Comparison of ENCODE assay signal across 13 cellular contexts in the genomic region with DNA sequence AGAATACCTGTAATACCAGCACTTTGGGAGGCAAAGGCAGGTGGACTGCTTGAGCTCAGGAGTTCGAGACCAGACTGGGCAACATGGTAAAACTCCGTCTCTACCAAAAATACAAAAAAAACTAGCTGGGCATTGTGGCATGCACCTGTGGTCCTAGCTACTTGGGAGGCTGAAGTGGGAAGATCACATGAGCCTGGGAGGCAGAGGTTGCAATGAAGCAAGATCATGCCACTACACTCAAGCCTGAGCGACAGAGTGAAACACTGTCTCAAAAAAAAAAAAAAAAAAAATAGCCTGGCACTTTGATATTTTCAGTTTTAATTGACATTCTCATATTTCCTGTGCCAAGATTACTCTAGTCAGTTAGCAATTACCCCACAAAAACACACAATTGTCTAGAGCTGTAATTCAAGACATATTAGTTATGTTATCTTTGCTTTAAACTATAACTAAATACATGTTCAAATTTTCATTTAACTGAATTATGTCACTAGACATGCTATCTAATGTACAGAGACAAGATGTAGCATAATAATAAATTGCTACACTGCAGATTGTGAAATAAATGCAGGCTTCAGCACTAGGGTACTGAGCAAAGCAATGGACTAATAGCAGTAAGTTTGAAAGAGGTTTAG.
DNase-seq lines count a peak whose midpoint lies in the region; ATAC-seq and TF ChIP-seq lines count a peak whose summit lies in the region.
"Had no signal": no experiment of that assay in that cellular context is flagged by ENCODE, and none has a peak within 500 bp of the region (broad histone marks: within the 10 kb centered on the region; RNA-seq: fewer than 3 reads in every experiment).

No MANE protein-coding gene starts in this region.

- no peak overlapping the region for H3K4me3 ChIP-seq in smooth muscle cell

- 87% methylated on average over 3 of the region's 3 CpGs for WGBS in smooth muscle cell (ENCODE audit: low lambda C conversion rate)

- no peaks in the 10 kb centered on the region for H3K27me3 Mint-ChIP-seq in activated T-helper 17 cell treated with anti-CD3 and anti-CD28 coated beads, Interleukin-2, amount 50 U/mL, for 72 hours
- H3K27me3 Mint-ChIP-seq: CD4-positive, CD25-positive, alpha-beta regulatory T cell had no signal

- no peak overlapping the region for H3K4me2 ChIP-seq in smooth muscle cell

- H3K9ac ChIP-seq in smooth muscle cell (ENCODE audit: low read depth): no peak overlapping the region

- ATAC-seq in Right ventricle myocardium superior (ENCODE audit: poor library complexity) (peak; percentile 51), Right ventricle myocardium inferior (no peak)
- ATAC-seq in activated T-helper 17 cell treated with anti-CD3 and anti-CD28 coated beads, Interleukin-2, amount 50 U/mL, for 72 hours (replicated peaks): no peak
- ATAC-seq: HepG2 had no signal

- H3K9me3 Mint-ChIP-seq in activated T-helper 17 cell treated with anti-CD3 and anti-CD28 coated beads, Interleukin-2, amount 50 U/mL, for 72 hours: no peaks in the 10 kb centered on the region

- H3K4me3 Mint-ChIP-seq in activated T-helper 17 cell treated with anti-CD3 and anti-CD28 coated beads, Interleukin-2, amount 50 U/mL, for 72 hours: no peak overlapping the region
- H3K4me3 Mint-ChIP-seq: CD4-positive, CD25-positive, alpha-beta regulatory T cell had no signal

- no peaks in the 10 kb centered on the region for H3K36me3 Mint-ChIP-seq in activated T-helper 17 cell treated with anti-CD3 and anti-CD28 coated beads, Interleukin-2, amount 50 U/mL, for 72 hours (ENCODE audit: low read depth)
- H3K36me3 Mint-ChIP-seq: CD4-positive, CD25-positive, alpha-beta regulatory T cell had no signal

- no peaks in the 10 kb centered on the region for H4K20me1 ChIP-seq in smooth muscle cell (ENCODE audit: low read depth)

- no peaks in the 10 kb centered on the region for H3K36me3 ChIP-seq in smooth muscle cell (ENCODE audit: low read depth)

- no peak for DNase-seq in Right ventricle myocardium superior
- DNase-seq in Right ventricle myocardium inferior (ENCODE audit: missing footprints): no peak
- peak; percentile 71 for DNase-seq in NCI-H69 (lab: John Stamatoyannopoulos, UW)
- peak; percentile 47 for DNase-seq in amniotic epithelial cell (ENCODE audit: low read depth)
- no peak for DNase-seq in smooth muscle cell (lab: John Stamatoyannopoulos, UW; ENCODE audit: unreplicated experiment)
- no peak for DNase-seq in hippocampal formation (lab: John Stamatoyannopoulos, UW)
- DNase-seq: CD4-positive, CD25-positive, alpha-beta regulatory T cell; DMS53; H7; KG1; NCI-H82 had no signal

- H3K27ac ChIP-seq in smooth muscle cell (ENCODE audit: low read depth): peak overlapping the region; percentile 56

- TF ChIP-seq CTCF in smooth muscle cell (IDR thresholded peaks at IDR 0.05; ENCODE audit: borderline replicate concordance, insufficient read depth, poor library complexity, severe bottlenecking): no peak

- H3K27ac Mint-ChIP-seq in activated T-helper 17 cell treated with anti-CD3 and anti-CD28 coated beads, Interleukin-2, amount 50 U/mL, for 72 hours: no peak overlapping the region
- H3K27ac Mint-ChIP-seq: CD4-positive, CD25-positive, alpha-beta regulatory T cell had no signal

- H3K79me2 ChIP-seq in smooth muscle cell (ENCODE audit: low read depth): no peaks in the 10 kb centered on the region

- intact Hi-C loops in Right ventricle myocardium superior (cut with DNase I) (no loop called here), Right ventricle myocardium inferior (cut with DNase I) (loop anchor here (5.0 kb wide), 1 partner anchor 43 kb away; no protein-coding TSS in a partner anchor)

- H3K4me1 ChIP-seq in smooth muscle cell (ENCODE audit: low read depth): no peaks in the 10 kb centered on the region

- H3K9me3 ChIP-seq in smooth muscle cell (replicated peaks; ENCODE audit: low read depth): no peaks in the 10 kb centered on the region

- H3K4me1 Mint-ChIP-seq in activated T-helper 17 cell treated with anti-CD3 and anti-CD28 coated beads, Interleukin-2, amount 50 U/mL, for 72 hours: no peaks in the 10 kb centered on the region
- H3K4me1 Mint-ChIP-seq: CD4-positive, CD25-positive, alpha-beta regulatory T cell had no signal

- H3F3A ChIP-seq in smooth muscle cell (ENCODE audit: low read depth): no peaks in the 10 kb centered on the region

- no peak overlapping the region for H2AFZ ChIP-seq in smooth muscle cell (ENCODE audit: low read depth)

- no peaks in the 10 kb centered on the region for H3K27me3 ChIP-seq in smooth muscle cell (ENCODE audit: low read depth)

Comparison
In these comparisons a context has a peak if more than half of its experiments do, and no peak if none do; other contexts are left out.
1. DNase-seq: peak in NCI-H69 (single experiment) and amniotic epithelial cell (single experiment); none in Right ventricle myocardium superior (single experiment), Right ventricle myocardium inferior (single experiment), smooth muscle cell (single experiment) and hippocampal formation (0 of 2).